ENCODE assay signal across 8 cellular contexts in the genomic region with DNA sequence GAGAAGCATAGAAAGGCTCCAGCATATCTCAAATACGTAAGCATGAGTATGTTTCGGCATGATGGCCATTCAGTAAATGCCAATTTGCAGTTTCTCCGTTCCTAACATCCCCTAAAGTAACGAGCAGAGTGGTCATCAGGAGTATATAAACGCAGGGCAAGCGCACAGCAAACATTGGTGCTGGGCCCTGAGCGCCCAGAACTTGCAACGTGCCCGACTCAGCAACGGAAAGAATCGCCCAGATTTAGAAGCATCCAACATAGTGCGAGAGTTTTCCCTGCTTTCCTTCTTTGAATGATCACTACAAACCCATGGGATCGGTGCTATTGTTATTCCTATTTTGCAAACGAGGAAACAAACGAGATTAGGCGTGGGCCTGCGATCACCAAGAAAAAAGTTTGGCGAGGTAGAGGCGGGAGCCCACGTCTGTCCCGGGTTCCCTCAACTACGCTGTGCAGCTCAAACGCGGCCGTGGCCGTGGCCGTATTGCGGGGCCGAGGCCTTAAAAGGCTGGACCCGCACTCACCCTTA. TPM values are rescaled to one million over a fixed set of nuclear protein-coding genes. Genes with fewer than 3 reads are reported as not detected.
DNase-seq lines count a peak whose midpoint lies in the region; ATAC-seq, FAIRE-seq and TF ChIP-seq lines count a peak whose summit lies in the region.

No MANE protein-coding gene starts in this region.

- H3K27me3 ChIP-seq in ascending aorta = no peaks in the 10 kb centered on the region

- TF ChIP-seq CTCF in ascending aorta (IDR thresholded peaks at IDR 0.05) (no peak), kidney (IDR thresholded peaks at IDR 0.05; ENCODE audit: borderline replicate concordance, extremely low read depth, insufficient read depth) (no peak), GM13977 (IDR thresholded peaks at IDR 0.05; ENCODE audit: extremely low read depth, insufficient read depth, missing control alignments) (no peak)

- H3K4me1 ChIP-seq in ascending aorta (peaks cover 4 to 10% of the 10 kb centered on the region in 2 donors), kidney (ENCODE audit: control insufficient read depth in 1 of 2, insufficient read depth in 1 of 2, low read depth in 1 of 2, low read length in 2 of 2) (peaks cover 11 to 12% of the 10 kb centered on the region in 2 donors)

- no peaks in the 10 kb centered on the region for H3K9me3 ChIP-seq in ascending aorta
- H3K9me3 ChIP-seq in kidney (ENCODE audit: control insufficient read depth in 1 of 2, low read length in 2 of 2) = no peaks in the 10 kb centered on the region

- H3K4me3 ChIP-seq in ascending aorta (peak overlapping the region; percentile 67 to 71), kidney (ENCODE audit: low read length in 2 of 2) (peak overlapping the region; percentile 79 to 91)

- DNase-seq in A172 (ENCODE audit: low spot score) = peak; percentile 33
- no peak for DNase-seq in ascending aorta (ENCODE audit: low spot score in 2 of 2)
- peak; percentile 32 for DNase-seq in kidney
- no peak for DNase-seq in substantia nigra (lab: John Stamatoyannopoulos, UW)
- no peak for DNase-seq in NCI-H774 (lab: John Stamatoyannopoulos, UW)
- no peak for DNase-seq in germinal center (ENCODE audit: low spot score)
- DNase-seq in GM13977 (ENCODE audit: low spot score) = no peak

- H3K36me3 ChIP-seq in ascending aorta = peaks cover 36 to 38% of the 10 kb centered on the region in 2 donors
- H3K36me3 ChIP-seq in kidney (ENCODE audit: control insufficient read depth in 1 of 2, insufficient read depth in 2 of 2, low read length in 2 of 2) = peaks cover 31 to 38% of the 10 kb centered on the region in 2 donors

- intact Hi-C loops in ascending aorta (cut with DNase I) = no loop called here
- intact Hi-C loops in kidney (cut with DNase I) = no loop called here

- in situ Hi-C loops in GM13977 (cut with MboI; ENCODE audit: low pct_unique_long_range_greater_than_20kb, low sequenced_read_pairs, unreplicated experiment) = no loop called here

- H3K9ac ChIP-seq in kidney (ENCODE audit: low read length in 2 of 2) = peak overlapping the region; percentile 90 to 100

- ATAC-seq in HG03354 (IDR thresholded peaks at IDR 0.05; ENCODE audit: poor library complexity, severe bottlenecking, unreplicated experiment) = peak; percentile 46

- H3K27ac ChIP-seq in ascending aorta (peak overlapping the region; percentile 93 to 94), kidney (ENCODE audit: low read depth in 2 of 2, low read length in 2 of 2) (peak overlapping the region; percentile 98 to 99), substantia nigra (ENCODE audit: low read depth, low read length, poor library complexity, severe bottlenecking) (peak overlapping the region; percentile 92)

- FAIRE-seq in kidney (lab: Jason Lieb, UNC) = no peak

RNA-seq across cellular contexts. Expression of gene RPS14, which starts 0.5 kb away (rescaled TPM):
- 2,916 and 3,804 TPM in 2 replicates for total RNA-seq in A172 (2014; rRNA removed; shearing (Covaris generic))
- total RNA-seq in ascending aorta (1,928 TPM), kidney (1,504 TPM)
- polyA plus RNA-seq in kidney (ENCODE audit: insufficient read depth, low read depth, low replicate concordance) = 1,994 TPM

RNA-seq across cellular contexts. Expression of gene CD74, which starts 36.3 kb away (rescaled TPM):
- total RNA-seq in A172 (2014; rRNA removed; shearing (Covaris generic)) = 1.1 TPM in 1 of 2 replicates, not detected in the other
- total RNA-seq in ascending aorta (1,940 TPM), kidney (2,003 TPM)
- polyA plus RNA-seq in kidney (ENCODE audit: insufficient read depth, low read depth, low replicate concordance) = 1,887 TPM

RNA-seq across cellular contexts. Expression of gene NDST1, which starts 58.9 kb away (rescaled TPM):
- total RNA-seq in A172 (2014; rRNA removed; shearing (Covaris generic)) = 55.4 and 77.8 TPM in 2 replicates
- 71.5 TPM for total RNA-seq in ascending aorta
- total RNA-seq in kidney = 60.7 TPM
- 11.7 TPM for polyA plus RNA-seq in kidney (ENCODE audit: insufficient read depth, low read depth, low replicate concordance)

Comparison
In these comparisons a context has a peak if more than half of its experiments do, and no peak if none do; other contexts are left out.
1. DNase-seq: peak in A172 (single experiment) and kidney (single experiment); none in ascending aorta (0 of 2), substantia nigra (0 of 49), NCI-H774 (single experiment), germinal center (single experiment) and GM13977 (single experiment).
2. RNA of gene CD74, which starts 36.3 kb away (total RNA-seq): 2,003 TPM in kidney (single experiment) and 1,940 TPM in ascending aorta (single experiment); 1.1 TPM in A172; every median in the first group is over 100 times any median in the second.
3. Peak in every context shown above with its lines, with median percentiles within 50 percentile points of each other: H3K27ac ChIP-seq.